ENCODE assay signal across 1 cellular context in genomic region chr11:130002846-130003716, GRCh38.
TF ChIP-seq lines count a peak whose summit lies in the region.

No MANE protein-coding gene starts in this region.

TF ChIP-seq in HepG2, 621 proteins besides CTCF, POLR2A, EP300 and RAD21 (continued from another document and continues in another):
- TF ChIP-seq ARHGAP35 (CRISPR knock-in tag; IDR thresholded peaks at IDR 0.05; ENCODE audit: borderline replicate concordance) (peak; percentile 91), NCOA5 (CRISPR knock-in tag; IDR thresholded peaks at IDR 0.05) (no peak; the same call in 1 of the 2 replicates), E2F1 (CRISPR knock-in tag; IDR thresholded peaks at IDR 0.05) (peak; percentile 62; the same call in 1 of the 2 replicates), ZNF431 (CRISPR knock-in tag; IDR thresholded peaks at IDR 0.05; ENCODE audit: borderline replicate concordance, low read depth) (peak; percentile 65; the same call in 1 of the 2 replicates), NR2F2 (IDR thresholded peaks at IDR 0.05; ENCODE audit: borderline replicate concordance, low read depth) (peak; percentile 71; the same call in 1 of the 2 replicates), ZNF383 (CRISPR knock-in tag; IDR thresholded peaks at IDR 0.05; ENCODE audit: borderline replicate concordance) (no peak), ZNF576 (CRISPR knock-in tag; IDR thresholded peaks at IDR 0.05) (no peak), RBM39 (IDR thresholded peaks at IDR 0.05; ENCODE audit: low read depth, low read length, poor library complexity, severe bottlenecking) (peak; percentile 95), KDM2A (CRISPR knock-in tag; IDR thresholded peaks at IDR 0.05; ENCODE audit: borderline replicate concordance, low read depth) (0 out of 2 replicates have a peak, but pooled peaks have one; percentile 21), SOX6 (IDR thresholded peaks at IDR 0.05) (no peak), SOX6 (CRISPR knock-in tag; IDR thresholded peaks at IDR 0.05) (no peak; the same call in 1 of the 2 replicates), ZNF749 (CRISPR knock-in tag; IDR thresholded peaks at IDR 0.05; ENCODE audit: borderline replicate concordance) (no peak; the same call in 1 of the 2 replicates), ZNF660 (CRISPR knock-in tag; IDR thresholded peaks at IDR 0.05; ENCODE audit: borderline replicate concordance, low read depth) (no peak), ZZZ3 (CRISPR knock-in tag; IDR thresholded peaks at IDR 0.05; ENCODE audit: borderline replicate concordance) (0 out of 2 replicates have a peak, but pooled peaks have one; percentile 12), ZSCAN21 (CRISPR knock-in tag; IDR thresholded peaks at IDR 0.05; ENCODE audit: borderline replicate concordance) (peak; percentile 79; the same call in 1 of the 2 replicates), ZNF776 (CRISPR knock-in tag; IDR thresholded peaks at IDR 0.05) (peak; percentile 67; the same call in 1 of the 2 replicates), RARG (CRISPR knock-in tag; IDR thresholded peaks at IDR 0.05; ENCODE audit: low read depth) (no peak), HDAC6 (IDR thresholded peaks at IDR 0.05; ENCODE audit: low read depth, low read length) (no peak), FOXJ3 (CRISPR knock-in tag; IDR thresholded peaks at IDR 0.05; ENCODE audit: borderline replicate concordance) (no peak), ATF4 (CRISPR knock-in tag; IDR thresholded peaks at IDR 0.05) (peak in 1 of 2 experiments; percentile 43; a peak in 1 of 4 replicates), ZNF205 (CRISPR knock-in tag; IDR thresholded peaks at IDR 0.05) (peak; percentile 7), ZBTB7B (CRISPR knock-in tag; IDR thresholded peaks at IDR 0.05) (no peak), MXD4 (CRISPR knock-in tag; IDR thresholded peaks at IDR 0.05) (peak; percentile 79; the same call in 1 of the 2 replicates), AHR (CRISPR knock-in tag; IDR thresholded peaks at IDR 0.05) (peak; percentile 77; the same call in 1 of the 2 replicates), ZNF761 (CRISPR knock-in tag; conservative IDR thresholded peaks at IDR 0.05) (no peak; the same call in 1 of the 2 replicates), NKX3-1 (CRISPR knock-in tag; IDR thresholded peaks at IDR 0.05) (peak; percentile 93), ZNF282 (IDR thresholded peaks at IDR 0.05; ENCODE audit: partially characterized antibody) (no peak), TOE1 (CRISPR knock-in tag; IDR thresholded peaks at IDR 0.05) (0 out of 2 replicates have a peak, but pooled peaks have one; percentile 23), ZSCAN9 (CRISPR knock-in tag; IDR thresholded peaks at IDR 0.05; ENCODE audit: borderline replicate concordance) (peak; percentile 66; the same call in 1 of the 2 replicates), ARNTL (CRISPR knock-in tag; IDR thresholded peaks at IDR 0.05) (no peak), THAP8 (CRISPR knock-in tag; IDR thresholded peaks at IDR 0.05; ENCODE audit: borderline replicate concordance) (no peak), CREM (IDR thresholded peaks at IDR 0.05) (peak; percentile 68), CREM (CRISPR knock-in tag; IDR thresholded peaks at IDR 0.05) (no peak), HNRNPL (IDR thresholded peaks at IDR 0.05; ENCODE audit: low read depth, low read length) (no peak; the same call in 1 of the 2 replicates), THYN1 (CRISPR knock-in tag; IDR thresholded peaks at IDR 0.05; ENCODE audit: borderline replicate concordance, low read depth) (no peak)
- TF ChIP-seq, protein P1, sequence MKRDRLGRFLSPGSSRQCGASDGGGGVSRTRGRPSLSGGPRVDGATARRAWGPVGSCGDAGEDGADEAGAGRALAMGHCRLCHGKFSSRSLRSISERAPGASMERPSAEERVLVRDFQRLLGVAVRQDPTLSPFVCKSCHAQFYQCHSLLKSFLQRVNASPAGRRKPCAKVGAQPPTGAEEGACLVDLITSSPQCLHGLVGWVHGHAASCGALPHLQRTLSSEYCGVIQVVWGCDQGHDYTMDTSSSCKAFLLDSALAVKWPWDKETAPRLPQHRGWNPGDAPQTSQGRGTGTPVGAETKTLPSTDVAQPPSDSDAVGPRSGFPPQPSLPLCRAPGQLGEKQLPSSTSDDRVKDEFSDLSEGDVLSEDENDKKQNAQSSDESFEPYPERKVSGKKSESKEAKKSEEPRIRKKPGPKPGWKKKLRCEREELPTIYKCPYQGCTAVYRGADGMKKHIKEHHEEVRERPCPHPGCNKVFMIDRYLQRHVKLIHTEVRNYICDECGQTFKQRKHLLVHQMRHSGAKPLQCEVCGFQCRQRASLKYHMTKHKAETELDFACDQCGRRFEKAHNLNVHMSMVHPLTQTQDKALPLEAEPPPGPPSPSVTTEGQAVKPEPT (CRISPR knock-in tag; IDR thresholded peaks at IDR 0.05; ENCODE audit: low read depth) = no peak; the same call in none of the 2 replicates
- TF ChIP-seq, protein P2, sequence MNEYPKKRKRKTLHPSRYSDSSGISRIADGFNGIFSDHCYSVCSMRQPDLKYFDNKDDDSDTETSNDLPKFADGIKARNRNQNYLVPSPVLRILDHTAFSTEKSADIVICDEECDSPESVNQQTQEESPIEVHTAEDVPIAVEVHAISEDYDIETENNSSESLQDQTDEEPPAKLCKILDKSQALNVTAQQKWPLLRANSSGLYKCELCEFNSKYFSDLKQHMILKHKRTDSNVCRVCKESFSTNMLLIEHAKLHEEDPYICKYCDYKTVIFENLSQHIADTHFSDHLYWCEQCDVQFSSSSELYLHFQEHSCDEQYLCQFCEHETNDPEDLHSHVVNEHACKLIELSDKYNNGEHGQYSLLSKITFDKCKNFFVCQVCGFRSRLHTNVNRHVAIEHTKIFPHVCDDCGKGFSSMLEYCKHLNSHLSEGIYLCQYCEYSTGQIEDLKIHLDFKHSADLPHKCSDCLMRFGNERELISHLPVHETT (CRISPR knock-in tag; conservative IDR thresholded peaks at IDR 0.05) = peak; percentile 95
- TF ChIP-seq, protein P3, sequence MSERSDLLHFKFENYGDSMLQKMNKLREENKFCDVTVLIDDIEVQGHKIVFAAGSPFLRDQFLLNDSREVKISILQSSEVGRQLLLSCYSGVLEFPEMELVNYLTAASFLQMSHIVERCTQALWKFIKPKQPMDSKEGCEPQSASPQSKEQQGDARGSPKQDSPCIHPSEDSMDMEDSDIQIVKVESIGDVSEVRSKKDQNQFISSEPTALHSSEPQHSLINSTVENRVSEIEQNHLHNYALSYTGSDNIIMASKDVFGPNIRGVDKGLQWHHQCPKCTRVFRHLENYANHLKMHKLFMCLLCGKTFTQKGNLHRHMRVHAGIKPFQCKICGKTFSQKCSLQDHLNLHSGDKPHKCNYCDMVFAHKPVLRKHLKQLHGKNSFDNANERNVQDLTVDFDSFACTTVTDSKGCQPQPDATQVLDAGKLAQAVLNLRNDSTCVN (CRISPR knock-in tag; IDR thresholded peaks at IDR 0.05; ENCODE audit: borderline replicate concordance) = 0 out of 2 replicates have a peak, but pooled peaks have one; percentile 59
- TF ChIP-seq, protein P4, sequence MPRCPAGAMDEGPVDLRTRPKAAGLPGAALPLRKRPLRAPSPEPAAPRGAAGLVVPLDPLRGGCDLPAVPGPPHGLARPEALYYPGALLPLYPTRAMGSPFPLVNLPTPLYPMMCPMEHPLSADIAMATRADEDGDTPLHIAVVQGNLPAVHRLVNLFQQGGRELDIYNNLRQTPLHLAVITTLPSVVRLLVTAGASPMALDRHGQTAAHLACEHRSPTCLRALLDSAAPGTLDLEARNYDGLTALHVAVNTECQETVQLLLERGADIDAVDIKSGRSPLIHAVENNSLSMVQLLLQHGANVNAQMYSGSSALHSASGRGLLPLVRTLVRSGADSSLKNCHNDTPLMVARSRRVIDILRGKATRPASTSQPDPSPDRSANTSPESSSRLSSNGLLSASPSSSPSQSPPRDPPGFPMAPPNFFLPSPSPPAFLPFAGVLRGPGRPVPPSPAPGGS (CRISPR knock-in tag; IDR thresholded peaks at IDR 0.05) = peak; percentile 79; the same call in 1 of the 2 replicates
- TF ChIP-seq, protein P5, sequence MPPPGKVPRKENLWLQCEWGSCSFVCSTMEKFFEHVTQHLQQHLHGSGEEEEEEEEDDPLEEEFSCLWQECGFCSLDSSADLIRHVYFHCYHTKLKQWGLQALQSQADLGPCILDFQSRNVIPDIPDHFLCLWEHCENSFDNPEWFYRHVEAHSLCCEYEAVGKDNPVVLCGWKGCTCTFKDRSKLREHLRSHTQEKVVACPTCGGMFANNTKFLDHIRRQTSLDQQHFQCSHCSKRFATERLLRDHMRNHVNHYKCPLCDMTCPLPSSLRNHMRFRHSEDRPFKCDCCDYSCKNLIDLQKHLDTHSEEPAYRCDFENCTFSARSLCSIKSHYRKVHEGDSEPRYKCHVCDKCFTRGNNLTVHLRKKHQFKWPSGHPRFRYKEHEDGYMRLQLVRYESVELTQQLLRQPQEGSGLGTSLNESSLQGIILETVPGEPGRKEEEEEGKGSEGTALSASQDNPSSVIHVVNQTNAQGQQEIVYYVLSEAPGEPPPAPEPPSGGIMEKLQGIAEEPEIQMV (CRISPR knock-in tag; IDR thresholded peaks at IDR 0.05; ENCODE audit: low read depth) = no peak
- TF ChIP-seq, protein P6, sequence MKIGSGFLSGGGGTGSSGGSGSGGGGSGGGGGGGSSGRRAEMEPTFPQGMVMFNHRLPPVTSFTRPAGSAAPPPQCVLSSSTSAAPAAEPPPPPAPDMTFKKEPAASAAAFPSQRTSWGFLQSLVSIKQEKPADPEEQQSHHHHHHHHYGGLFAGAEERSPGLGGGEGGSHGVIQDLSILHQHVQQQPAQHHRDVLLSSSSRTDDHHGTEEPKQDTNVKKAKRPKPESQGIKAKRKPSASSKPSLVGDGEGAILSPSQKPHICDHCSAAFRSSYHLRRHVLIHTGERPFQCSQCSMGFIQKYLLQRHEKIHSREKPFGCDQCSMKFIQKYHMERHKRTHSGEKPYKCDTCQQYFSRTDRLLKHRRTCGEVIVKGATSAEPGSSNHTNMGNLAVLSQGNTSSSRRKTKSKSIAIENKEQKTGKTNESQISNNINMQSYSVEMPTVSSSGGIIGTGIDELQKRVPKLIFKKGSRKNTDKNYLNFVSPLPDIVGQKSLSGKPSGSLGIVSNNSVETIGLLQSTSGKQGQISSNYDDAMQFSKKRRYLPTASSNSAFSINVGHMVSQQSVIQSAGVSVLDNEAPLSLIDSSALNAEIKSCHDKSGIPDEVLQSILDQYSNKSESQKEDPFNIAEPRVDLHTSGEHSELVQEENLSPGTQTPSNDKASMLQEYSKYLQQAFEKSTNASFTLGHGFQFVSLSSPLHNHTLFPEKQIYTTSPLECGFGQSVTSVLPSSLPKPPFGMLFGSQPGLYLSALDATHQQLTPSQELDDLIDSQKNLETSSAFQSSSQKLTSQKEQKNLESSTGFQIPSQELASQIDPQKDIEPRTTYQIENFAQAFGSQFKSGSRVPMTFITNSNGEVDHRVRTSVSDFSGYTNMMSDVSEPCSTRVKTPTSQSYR (CRISPR knock-in tag; IDR thresholded peaks at IDR 0.05; ENCODE audit: borderline replicate concordance) = 0 out of 2 replicates have a peak, but pooled peaks have one; percentile 11
- TF ChIP-seq, protein P7, sequence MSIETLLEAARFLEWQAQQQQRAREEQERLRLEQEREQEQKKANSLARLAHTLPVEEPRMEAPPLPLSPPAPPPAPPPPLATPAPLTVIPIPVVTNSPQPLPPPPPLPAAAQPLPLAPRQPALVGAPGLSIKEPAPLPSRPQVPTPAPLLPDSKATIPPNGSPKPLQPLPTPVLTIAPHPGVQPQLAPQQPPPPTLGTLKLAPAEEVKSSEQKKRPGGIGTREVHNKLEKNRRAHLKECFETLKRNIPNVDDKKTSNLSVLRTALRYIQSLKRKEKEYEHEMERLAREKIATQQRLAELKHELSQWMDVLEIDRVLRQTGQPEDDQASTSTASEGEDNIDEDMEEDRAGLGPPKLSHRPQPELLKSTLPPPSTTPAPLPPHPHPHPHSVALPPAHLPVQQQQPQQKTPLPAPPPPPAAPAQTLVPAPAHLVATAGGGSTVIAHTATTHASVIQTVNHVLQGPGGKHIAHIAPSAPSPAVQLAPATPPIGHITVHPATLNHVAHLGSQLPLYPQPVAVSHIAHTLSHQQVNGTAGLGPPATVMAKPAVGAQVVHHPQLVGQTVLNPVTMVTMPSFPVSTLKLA (IDR thresholded peaks at IDR 0.05) = no peak
- TF ChIP-seq, protein P8, sequence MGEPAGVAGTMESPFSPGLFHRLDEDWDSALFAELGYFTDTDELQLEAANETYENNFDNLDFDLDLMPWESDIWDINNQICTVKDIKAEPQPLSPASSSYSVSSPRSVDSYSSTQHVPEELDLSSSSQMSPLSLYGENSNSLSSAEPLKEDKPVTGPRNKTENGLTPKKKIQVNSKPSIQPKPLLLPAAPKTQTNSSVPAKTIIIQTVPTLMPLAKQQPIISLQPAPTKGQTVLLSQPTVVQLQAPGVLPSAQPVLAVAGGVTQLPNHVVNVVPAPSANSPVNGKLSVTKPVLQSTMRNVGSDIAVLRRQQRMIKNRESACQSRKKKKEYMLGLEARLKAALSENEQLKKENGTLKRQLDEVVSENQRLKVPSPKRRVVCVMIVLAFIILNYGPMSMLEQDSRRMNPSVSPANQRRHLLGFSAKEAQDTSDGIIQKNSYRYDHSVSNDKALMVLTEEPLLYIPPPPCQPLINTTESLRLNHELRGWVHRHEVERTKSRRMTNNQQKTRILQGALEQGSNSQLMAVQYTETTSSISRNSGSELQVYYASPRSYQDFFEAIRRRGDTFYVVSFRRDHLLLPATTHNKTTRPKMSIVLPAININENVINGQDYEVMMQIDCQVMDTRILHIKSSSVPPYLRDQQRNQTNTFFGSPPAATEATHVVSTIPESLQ (CRISPR knock-in tag; conservative IDR thresholded peaks at IDR 0.05) = peak; percentile 91; the same call in 1 of the 2 replicates
